ENCODE assay signal across 10 cellular contexts in genomic region chr5:20294696-20295095, GRCh38.
"Had no signal": no experiment of that assay in that cellular context is flagged by ENCODE, and none has a peak within 500 bp of the region (broad histone marks: within the 10 kb centered on the region; RNA-seq: fewer than 3 reads in every experiment).

No MANE protein-coding gene starts in this region.

- ATAC-seq: HCT116, K562 had no signal

- DNase-seq: GM23248, GOT3, H7, HFFc6, IMR-90 had no signal

- H3K4me1 ChIP-seq: HAP-1 had no signal

- H2AFZ ChIP-seq: GM23248 had no signal

- H3K27ac ChIP-seq: GM23248, HL-60 had no signal

- H3K9me3 ChIP-seq: HAP-1 had no signal

- H3K9ac ChIP-seq: GM23248 had no signal

- FAIRE-seq: HTR-8/SVneo, K562 had no signal

- H3K4me3 ChIP-seq: GM23248, HAP-1, K562 had no signal

- H3K36me3 ChIP-seq: HAP-1 had no signal
